ENCODE assay signal across 16 cellular contexts in genomic region chr21:15365751-15366392, GRCh38.
DNase-seq lines count a peak whose midpoint lies in the region; ATAC-seq, FAIRE-seq and TF ChIP-seq lines count a peak whose summit lies in the region.
"Had no signal": no experiment of that assay in that cellular context is flagged by ENCODE, and none has a peak within 500 bp of the region (broad histone marks: within the 10 kb centered on the region; RNA-seq: fewer than 3 reads in every experiment).

No MANE protein-coding gene starts in this region.

- CTCF ChIA-PET in WTC11 (lab: Charles Lee) = interaction anchor here (1.7 kb wide), 1 partner anchor 155 kb away, joined by 4 read pairs; no protein-coding TSS in a partner anchor

- H3K79me2 ChIP-seq in GM23338 (replicated peaks; ENCODE audit: insufficient read depth) = no peaks in the 10 kb centered on the region

- H3F3A ChIP-seq in GM23338 (replicated peaks; ENCODE audit: low read depth) = no peaks in the 10 kb centered on the region

- FAIRE-seq in HTR-8/SVneo (lab: Jason Lieb, UNC) = no peak
- FAIRE-seq: D721Med had no signal

- H3K9me2 ChIP-seq in GM23338 (ENCODE audit: insufficient read depth) = peaks cover 3% of the 10 kb centered on the region; the same call in 1 of the 2 replicates
- H3K9me2 ChIP-seq: SK-N-SH had no signal

- H3K4me1 Mint-ChIP-seq in GM23338 (peaks cover 17% of the 10 kb centered on the region; the same call in 2 of the 3 replicates), WTC11 (peaks cover 31% of the 10 kb centered on the region)
- H3K4me1 Mint-ChIP-seq in T-helper 2 cell treated with Interferon-gamma antibody and Interleukin-4, amounts not matched to agents 5 μg/mL and 100 μg/mL, for 36 hours (ENCODE audit: low read depth) = no peaks in the 10 kb centered on the region

- H3K36me3 Mint-ChIP-seq in GM23338 (ENCODE audit: low read depth) (peaks cover 26% of the 10 kb centered on the region), WTC11 (peaks cover 17% of the 10 kb centered on the region)
- H3K36me3 Mint-ChIP-seq in T-helper 2 cell treated with Interferon-gamma antibody and Interleukin-4, amounts not matched to agents 5 μg/mL and 100 μg/mL, for 36 hours (ENCODE audit: low read depth) = no peaks in the 10 kb centered on the region

- H3K36me3 ChIP-seq in GM23338 (ENCODE audit: insufficient read depth) = peaks cover 15% of the 10 kb centered on the region; the same call in 1 of the 2 replicates

- no peaks in the 10 kb centered on the region for H4K20me1 ChIP-seq in GM23338 (replicated peaks; ENCODE audit: insufficient read depth)

- POLR2A ChIA-PET in WTC11 (lab: Charles Lee) = no interaction called here

- H3K4me3 ChIP-seq in GM23338 = no peak overlapping the region

- in situ Hi-C loops in Caki2 (cut with HindIII; ENCODE audit: low pct_unique_long_range_greater_than_20kb, low sequenced_read_pairs) = no loop called here

- peaks cover 8% of the 10 kb centered on the region; the same call in 1 of the 2 replicates for H3K4me1 ChIP-seq in GM23338 (ENCODE audit: insufficient read depth)

- TF ChIP-seq CTCF in GM23338 (conservative IDR thresholded peaks at IDR 0.05; ENCODE audit: low read depth in 2 of 2) (no peak), WTC11 (IDR thresholded peaks at IDR 0.05) (no peak)

- H3K9me3 Mint-ChIP-seq in GM23338 = peaks cover 24% of the 10 kb centered on the region
- peaks cover 13% of the 10 kb centered on the region for H3K9me3 Mint-ChIP-seq in WTC11
- H3K9me3 Mint-ChIP-seq in T-helper 2 cell treated with Interferon-gamma antibody and Interleukin-4, amounts not matched to agents 5 μg/mL and 100 μg/mL, for 36 hours = peaks cover 9% of the 10 kb centered on the region

- H3K27ac ChIP-seq in GM23338 (ENCODE audit: low read depth) = no peak overlapping the region

- no peak overlapping the region for H3K4me3 Mint-ChIP-seq in GM23338
- no peak overlapping the region for H3K4me3 Mint-ChIP-seq in WTC11
- no peak overlapping the region for H3K4me3 Mint-ChIP-seq in T-helper 2 cell treated with Interferon-gamma antibody and Interleukin-4, amounts not matched to agents 5 μg/mL and 100 μg/mL, for 36 hours
- H3K4me3 Mint-ChIP-seq: CD4-positive, alpha-beta T cell had no signal

- peak; percentile 66 for DNase-seq in Caki2 (ENCODE audit: low read depth)
- DNase-seq in GM23338 (ENCODE audit: low spot score) = peak; percentile 37
- DNase-seq in WTC11 (ENCODE audit: low spot score) = no peak
- DNase-seq in islet precursor cell = peak; percentile 90
- no peak for DNase-seq in T-helper 2 cell treated with Interferon-gamma antibody and Interleukin-4, amounts not matched to agents 5 μg/mL and 100 μg/mL, for 36 hours (ENCODE audit: low spot score)
- no peak for DNase-seq in SHP77 (lab: John Stamatoyannopoulos, UW)
- no peak for DNase-seq in HTR-8/SVneo (ENCODE audit: insufficient read length, low spot score)
- DNase-seq: AML-193; CD4-positive, alpha-beta T cell; H7; NCI-H1092 treated with DMSO at 0.1 percent for 48 hours; NCI-H1694 treated with DMSO at 0.1 percent for 48 hours; NCI-H69; SK-N-SH had no signal

- peaks cover 2% of the 10 kb centered on the region for H3K27me3 Mint-ChIP-seq in GM23338 (ENCODE audit: insufficient read depth, low read depth, poor library complexity)
- no peaks in the 10 kb centered on the region for H3K27me3 Mint-ChIP-seq in WTC11 (ENCODE audit: low read depth)
- no peaks in the 10 kb centered on the region for H3K27me3 Mint-ChIP-seq in T-helper 2 cell treated with Interferon-gamma antibody and Interleukin-4, amounts not matched to agents 5 μg/mL and 100 μg/mL, for 36 hours (ENCODE audit: low read depth)
- H3K27me3 Mint-ChIP-seq: CD4-positive, alpha-beta T cell had no signal

- H3K27ac Mint-ChIP-seq in GM23338 (peak overlapping the region; percentile 87), WTC11 (peak overlapping the region; percentile 75)
- H3K27ac Mint-ChIP-seq in T-helper 2 cell treated with Interferon-gamma antibody and Interleukin-4, amounts not matched to agents 5 μg/mL and 100 μg/mL, for 36 hours = no peak overlapping the region
- H3K27ac Mint-ChIP-seq: CD4-positive, alpha-beta T cell had no signal

- no peaks in the 10 kb centered on the region for H3K27me3 ChIP-seq in GM23338 (ENCODE audit: insufficient read depth)

- no peak overlapping the region for H3K4me2 ChIP-seq in GM23338
- H3K4me2 ChIP-seq: SK-N-SH had no signal

- ATAC-seq in GM23338 (no peak), WTC11 (no peak)
- ATAC-seq: Right ventricle myocardium inferior had no signal

- H2AFZ ChIP-seq in GM23338 = no peak overlapping the region

TF ChIP-seq in GM23338, 12 proteins besides CTCF, POLR2A, EP300 and RAD21 (continues in another document):
- no peak for TF ChIP-seq EZH2phosphoT487 (IDR thresholded peaks at IDR 0.05; ENCODE audit: unreplicated experiment)
- no peak for TF ChIP-seq CREB1 (CRISPR knock-in tag; IDR thresholded peaks at IDR 0.05; ENCODE audit: low read depth)
- TF ChIP-seq ZNF114 (CRISPR knock-in tag; IDR thresholded peaks at IDR 0.05) = no peak
- TF ChIP-seq ZNF331 (CRISPR knock-in tag; IDR thresholded peaks at IDR 0.05; ENCODE audit: low read depth) = no peak
- no peak for TF ChIP-seq POLR2AphosphoS5 (IDR thresholded peaks at IDR 0.05; ENCODE audit: low read depth)
- TF ChIP-seq JUNB (IDR thresholded peaks at IDR 0.05; ENCODE audit: unreplicated experiment) = no peak
- TF ChIP-seq REST (IDR thresholded peaks at IDR 0.05; ENCODE audit: unreplicated experiment) = no peak

TF ChIP-seq in WTC11, 78 proteins besides CTCF, POLR2A, EP300 and RAD21:
- TF ChIP-seq TEAD1 (CRISPR knock-in tag; IDR thresholded peaks at IDR 0.05) (no peak), ZNF232 (CRISPR knock-in tag; IDR thresholded peaks at IDR 0.05) (no peak)

Comparison
In these comparisons a context has a peak if more than half of its experiments do, and no peak if none do; other contexts are left out.
1. DNase-seq: peak in Caki2 (single experiment), GM23338 (single experiment) and islet precursor cell (single experiment); none in WTC11 (single experiment), T-helper 2 cell treated with Interferon-gamma antibody and Interleukin-4, amounts not matched to agents 5 μg/mL and 100 μg/mL, for 36 hours (single experiment), SHP77 (0 of 2) and HTR-8/SVneo (single experiment).